Comparison of ENCODE assay signal across 9 cellular contexts in genomic region chr13:114143806-114144605, GRCh38. TPM values are rescaled to one million over a fixed set of nuclear protein-coding genes. Genes with fewer than 3 reads are reported as not detected.
DNase-seq lines count a peak whose midpoint lies in the region; ATAC-seq, FAIRE-seq and TF ChIP-seq lines count a peak whose summit lies in the region.
"Had no signal": no experiment of that assay in that cellular context is flagged by ENCODE, and none has a peak within 500 bp of the region (broad histone marks: within the 10 kb centered on the region; RNA-seq: fewer than 3 reads in every experiment).

No MANE protein-coding gene starts in this region.

- WGBS in H1 (ENCODE audit: extremely low coverage in 1 of 2, insufficient coverage in 1 of 2, insufficient read length in 1 of 2, insufficient replicate concordance in 2 of 2, low coverage in 1 of 2, low lambda C conversion rate in 2 of 2, missing lambda C conversion rate in 1 of 2), 2 experiments, result 70% methylated on average over 23 of the region's 24 CpGs; no CpG with 5 or more reads in 1 of the 2 experiments

- H4K20me1 ChIP-seq in BLaER1 (0 out of 2 replicates have a peak, but pooled peaks cover 6% of the 10 kb centered on the region), SU-DHL-6 (ENCODE audit: low read depth, low read length) (no peaks in the 10 kb centered on the region), H1 (replicated peaks in 1 of 2; ENCODE audit: control insufficient read depth in 1 of 2, insufficient read depth in 2 of 2, low read length in 2 of 2) (peaks cover 0 to 10% of the 10 kb centered on the region in 2 experiments)

- H3K79me2 ChIP-seq in SU-DHL-6 (ENCODE audit: insufficient read depth, low read length), result no peaks in the 10 kb centered on the region
- H3K79me2 ChIP-seq in H1 (ENCODE audit: control insufficient read depth in 1 of 2, insufficient read depth in 2 of 2, low read length in 2 of 2), result no peaks in the 10 kb centered on the region
- H3K79me2 ChIP-seq: parathyroid adenoma had no signal

- peak overlapping the region in 1 of 2 donors; percentile 16 for H3K4me3 Mint-ChIP-seq in stimulated activated naive CD8-positive, alpha-beta T cell treated with anti-CD3 and anti-CD28 coated beads, Interleukin-15, amount 100 ng/mL, for 72 hours

- peak; percentile 43 for ATAC-seq in GM21529 (IDR thresholded peaks at IDR 0.05; ENCODE audit: unreplicated experiment)
- peak; percentile 63 for ATAC-seq in stimulated activated naive CD8-positive, alpha-beta T cell treated with anti-CD3 and anti-CD28 coated beads, Interleukin-15, amount 100 ng/mL, for 72 hours
- no peak for ATAC-seq in HG03045 (IDR thresholded peaks at IDR 0.05; ENCODE audit: unreplicated experiment)

- no peak overlapping the region for H3K56ac ChIP-seq in H1 (replicated peaks; ENCODE audit: insufficient read length, low read depth, low read length)

- no peaks in the 10 kb centered on the region for H3K9me2 ChIP-seq in SU-DHL-6 (replicated peaks; ENCODE audit: insufficient read depth, low read length)

- no peak for TF ChIP-seq EP300 in H1 (IDR thresholded peaks at IDR 0.05; ENCODE audit: borderline replicate concordance in 1 of 2, low read depth in 2 of 2, low read length in 2 of 2)

- H3K27me3 ChIP-seq in BLaER1, result no peaks in the 10 kb centered on the region
- H3K27me3 ChIP-seq in SU-DHL-6 (ENCODE audit: low read length), result no peaks in the 10 kb centered on the region
- H3K27me3 ChIP-seq in H1 (replicated peaks in 1 of 4; ENCODE audit: control insufficient read depth in 3 of 4, extremely low read depth in 1 of 4, insufficient read depth in 3 of 4, low read length in 3 of 4), result no peaks in the 10 kb centered on the region

- DNase-seq in H1 (ENCODE audit: low read depth in 1 of 2, low spot score in 2 of 2) (peak in 1 of 2 experiments; percentile 59), dermis blood vessel endothelial cell (no peak), KBM-7 (no peak)
- peak; percentile 65 to 74 for DNase-seq in stimulated activated naive CD8-positive, alpha-beta T cell treated with anti-CD3 and anti-CD28 coated beads, Interleukin-15, amount 100 ng/mL, for 72 hours

- H2BK120ac ChIP-seq in H1 (replicated peaks; ENCODE audit: low read depth, low read length), result no peak overlapping the region

- H3K4ac ChIP-seq in H1 (replicated peaks; ENCODE audit: insufficient read length, low read depth, low read length), result no peak overlapping the region

- no peak for FAIRE-seq in H1 (lab: Jason Lieb, UNC)

- H3K9ac ChIP-seq in BLaER1 (peak overlapping the region; percentile 35; the same call in 1 of the 2 replicates), SU-DHL-6 (ENCODE audit: low read length) (no peak overlapping the region), H1 (replicated peaks in 1 of 4; ENCODE audit: extremely low read depth in 1 of 4, low read depth in 3 of 4, low read length in 3 of 4) (no peak overlapping the region)
- H3K9ac ChIP-seq: parathyroid adenoma had no signal

- no peak overlapping the region for H2BK5ac ChIP-seq in H1 (ENCODE audit: low read depth, low read length)

- POLR2A ChIA-PET in H1 (lab: Charles Lee; ENCODE audit: partially characterized antibody), result no interaction called here

- H3K4me2 ChIP-seq in BLaER1 (peak overlapping the region; percentile 89), SU-DHL-6 (ENCODE audit: low read depth, low read length, poor library complexity, severe bottlenecking) (no peak overlapping the region), H1 (ENCODE audit: insufficient read depth in 1 of 2, low read depth in 2 of 2, low read length in 2 of 2) (no peak overlapping the region)

- H3K27me3 Mint-ChIP-seq in stimulated activated naive CD8-positive, alpha-beta T cell treated with anti-CD3 and anti-CD28 coated beads, Interleukin-15, amount 100 ng/mL, for 72 hours, result no peaks in the 10 kb centered on the region

- H3K27ac Mint-ChIP-seq in stimulated activated naive CD8-positive, alpha-beta T cell treated with anti-CD3 and anti-CD28 coated beads, Interleukin-15, amount 100 ng/mL, for 72 hours, result no peak overlapping the region

- H4K91ac ChIP-seq in H1 (replicated peaks; ENCODE audit: insufficient read length, low read length), result no peak overlapping the region

- no peaks in the 10 kb centered on the region for H3K9me3 Mint-ChIP-seq in stimulated activated naive CD8-positive, alpha-beta T cell treated with anti-CD3 and anti-CD28 coated beads, Interleukin-15, amount 100 ng/mL, for 72 hours

- TF ChIP-seq CTCF in SU-DHL-6 (IDR thresholded peaks at IDR 0.05; ENCODE audit: insufficient read depth, low read length, poor library complexity, severe bottlenecking), result peak; percentile 33
- peak in 2 of 3 experiments; percentile 46 to 54; a peak in 2 of 4 replicates for TF ChIP-seq CTCF in H1 (IDR thresholded peaks at IDR 0.05; ENCODE audit: control extremely low read depth in 1 of 3, insufficient read depth in 1 of 3, low read depth in 1 of 3, low read length in 3 of 3)

- H3K36me3 ChIP-seq in BLaER1 (no peaks in the 10 kb centered on the region), SU-DHL-6 (ENCODE audit: low read length) (no peaks in the 10 kb centered on the region), H1 (ENCODE audit: control insufficient read depth in 2 of 4, insufficient read depth in 4 of 4, low read length in 3 of 4) (no peaks in the 10 kb centered on the region; a peak in 1 of 8 replicates)

- peaks cover 43% of the 10 kb centered on the region for H3K4me1 Mint-ChIP-seq in stimulated activated naive CD8-positive, alpha-beta T cell treated with anti-CD3 and anti-CD28 coated beads, Interleukin-15, amount 100 ng/mL, for 72 hours

- H3K27ac ChIP-seq in BLaER1 (peak overlapping the region; percentile 67), SU-DHL-6 (ENCODE audit: low read depth, low read length) (no peak overlapping the region), H1 (ENCODE audit: low read depth, low read length) (no peak overlapping the region)
- H3K27ac ChIP-seq: parathyroid adenoma had no signal

- no peaks in the 10 kb centered on the region for H3K79me1 ChIP-seq in H1 (ENCODE audit: low read depth, low read length)

- no peak overlapping the region for H3K23ac ChIP-seq in H1 (ENCODE audit: insufficient read length)

- H3K4me3 ChIP-seq in BLaER1, result no peak overlapping the region
- H3K4me3 ChIP-seq in SU-DHL-6 (ENCODE audit: insufficient read depth, low read length, poor library complexity, severe bottlenecking), result no peak overlapping the region
- H3K4me3 ChIP-seq in H1 (ENCODE audit: extremely low read depth in 1 of 4, insufficient read depth in 2 of 4, low read depth in 3 of 4, low read length in 4 of 4), result no peak overlapping the region

- H2BK15ac ChIP-seq in H1 (ENCODE audit: low read length), result peak overlapping the region; percentile 95

- in situ Hi-C loops in KBM-7 (cut with MboI; ENCODE audit: low pct_unique_long_range_greater_than_20kb, low sequenced_read_pairs), result no loop called here

- H2AFZ ChIP-seq in SU-DHL-6 (ENCODE audit: low read depth, low read length, severe bottlenecking) (no peak overlapping the region), H1 (ENCODE audit: low read length) (no peak overlapping the region)
- H2AFZ ChIP-seq: parathyroid adenoma had no signal

- H4K8ac ChIP-seq in H1 (ENCODE audit: extremely low read depth, insufficient read depth, low read length), result peak overlapping the region; percentile 45; the same call in 1 of the 2 replicates

- H4K5ac ChIP-seq in H1 (ENCODE audit: insufficient read length, low read depth, low read length), result no peak overlapping the region

- TF ChIP-seq RAD21 in H1 (IDR thresholded peaks at IDR 0.05 in 1 of 2, conservative IDR thresholded peaks at IDR 0.05 in 1 of 2; ENCODE audit: low read depth in 2 of 2, low read length in 2 of 2), result peak in 1 of 2 experiments; percentile 45; a peak in 1 of 4 replicates

- H2BK12ac ChIP-seq in H1 (ENCODE audit: low read depth, low read length), result peak overlapping the region; percentile 75; the same call in 1 of the 2 replicates

- H2AK5ac ChIP-seq in H1 (ENCODE audit: low read depth, low read length), result peak overlapping the region; percentile 41; the same call in 1 of the 2 replicates

- H3K14ac ChIP-seq in H1 (ENCODE audit: insufficient read length), result no peak overlapping the region

- CTCF ChIA-PET in H1 (lab: Charles Lee; ENCODE audit: partially characterized antibody), result interaction anchor here (0.6 to 2.4 kb wide), 12 partner anchors 8 to 678 kb away, joined by 3 to 13 read pairs (median 4); no protein-coding TSS in a partner anchor

- H3K23me2 ChIP-seq in H1 (ENCODE audit: low read depth, low read length), result peaks cover 9% of the 10 kb centered on the region

- no peak overlapping the region; the same call in 1 of the 2 replicates for H3K18ac ChIP-seq in H1 (ENCODE audit: extremely low read depth, low read length)

- H3K4me1 ChIP-seq in BLaER1 (peaks cover 91% of the 10 kb centered on the region), H1 (replicated peaks in 1 of 4; ENCODE audit: control insufficient read depth in 3 of 4, insufficient read depth in 4 of 4, low read length in 3 of 4) (peaks cover 0 to 3% (median 1%) of the 10 kb centered on the region in 4 experiments; a peak in 2 of 7 replicates)
- H3K4me1 ChIP-seq: parathyroid adenoma had no signal

- H3K9me3 ChIP-seq in BLaER1, result no peaks in the 10 kb centered on the region
- no peaks in the 10 kb centered on the region for H3K9me3 ChIP-seq in SU-DHL-6 (ENCODE audit: insufficient read depth, low read length)
- no peaks in the 10 kb centered on the region for H3K9me3 ChIP-seq in H1 (ENCODE audit: insufficient read depth in 2 of 2, low read depth in 1 of 2, low read length in 1 of 2)

- TF ChIP-seq POLR2A in H1 (IDR thresholded peaks at IDR 0.05; ENCODE audit: control extremely low read depth in 1 of 2, low read depth in 2 of 2, low read length in 2 of 2), result no peak

- H3F3A ChIP-seq in SU-DHL-6 (ENCODE audit: insufficient read depth), result no peaks in the 10 kb centered on the region

- H2BK20ac ChIP-seq in H1 (ENCODE audit: low read length), result 0 out of 2 replicates have a peak overlapping the region, but pooled peaks have one; percentile 32

RNA-seq across cellular contexts. Expression of gene RASA3, which starts 11.6 kb away (rescaled TPM):
- total RNA-seq in H1 (2021; fragmentation: NEBNext Ultra II Directional; extraction: Animal tissue kit (Norgen Biotek cat#: 25700)), result 21.9 TPM in 2 replicates
- polyA plus RNA-seq in H1 (2011; rRNA removed), result 7.5 and 11.0 TPM in 2 replicates
- polyA plus RNA-seq in H1 (2011; cell fraction: cytosol; rRNA removed), result 12.9 TPM
- 15.0 TPM for polyA plus RNA-seq in H1 (2011; cell fraction: nucleus; rRNA removed)
- polyA plus RNA-seq in H1 (2012, experiment 1 of 2), result 11.8 to 14.5 TPM (median 13.4 TPM) in 4 replicates
- polyA plus RNA-seq in H1 (2012, experiment 2 of 2), result 7.7 TPM
- polyA plus RNA-seq in H1 (2013, experiment 1 of 2), result 11.2 TPM
- polyA plus RNA-seq in H1 (2013, experiment 2 of 2), result 11.4 TPM
- 10.6 and 10.8 TPM in 2 replicates for polyA minus RNA-seq in H1 (2011; rRNA and poly(A)+ RNA removed)
- polyA minus RNA-seq in H1 (2011; cell fraction: cytosol; rRNA and poly(A)+ RNA removed), result 11.4 TPM
- 6.9 TPM for polyA minus RNA-seq in H1 (2011; cell fraction: nucleus; rRNA and poly(A)+ RNA removed)
- 35.4 and 51.4 TPM in 2 replicates for total RNA-seq in dermis blood vessel endothelial cell

RNA-seq across cellular contexts. Expression of gene CFAP97D2, which starts 35.1 kb away (rescaled TPM):
- not detected in 2 replicates for total RNA-seq in H1 (2021; fragmentation: NEBNext Ultra II Directional; extraction: Animal tissue kit (Norgen Biotek cat#: 25700))
- not detected in 2 replicates for polyA plus RNA-seq in H1 (2011; rRNA removed)
- polyA plus RNA-seq in H1 (2011; cell fraction: cytosol; rRNA removed), result not detected
- polyA plus RNA-seq in H1 (2011; cell fraction: nucleus; rRNA removed), result not detected
- not detected in 4 replicates for polyA plus RNA-seq in H1 (2012, experiment 1 of 2)
- not detected for polyA plus RNA-seq in H1 (2012, experiment 2 of 2)
- polyA plus RNA-seq in H1 (2013, experiment 1 of 2), result not detected
- not detected for polyA plus RNA-seq in H1 (2013, experiment 2 of 2)
- not detected in 2 replicates for polyA minus RNA-seq in H1 (2011; rRNA and poly(A)+ RNA removed)
- polyA minus RNA-seq in H1 (2011; cell fraction: cytosol; rRNA and poly(A)+ RNA removed), result not detected
- not detected for polyA minus RNA-seq in H1 (2011; cell fraction: nucleus; rRNA and poly(A)+ RNA removed)
- total RNA-seq in dermis blood vessel endothelial cell, result not detected in 2 replicates

Comparison
In these comparisons a context has a peak if more than half of its experiments do, and no peak if none do; other contexts are left out.
1. DNase-seq: peak in stimulated activated naive CD8-positive, alpha-beta T cell treated with anti-CD3 and anti-CD28 coated beads, Interleukin-15, amount 100 ng/mL, for 72 hours (2 of 2); none in dermis blood vessel endothelial cell (single experiment) and KBM-7 (single experiment).